11 cellular contexts compared by ENCODE assay signal in genomic region chr10:29417324-29417723, GRCh38.
"Had no signal": no experiment of that assay in that cellular context is flagged by ENCODE, and none has a peak within 500 bp of the region (broad histone marks: within the 10 kb centered on the region; RNA-seq: fewer than 3 reads in every experiment).

No MANE protein-coding gene starts in this region.

- H3K9me3 Mint-ChIP-seq: GM23338, H9, HFFc6 had no signal

- H3K4me1 Mint-ChIP-seq: GM23338, H9 had no signal

- H3K9me3 ChIP-seq: HAP-1 had no signal

- H2AFZ ChIP-seq: GM23248, GM23338 had no signal

- H3K27ac ChIP-seq: GM23248 had no signal

- H3K4me2 ChIP-seq: GM23338 had no signal

- H3K4me3 Mint-ChIP-seq: GM23338, H9, HFFc6 had no signal

- H3K9ac ChIP-seq: GM23248 had no signal

- FAIRE-seq: H1, H54 had no signal

- H3K27ac Mint-ChIP-seq: GM23338, H9, HFFc6 had no signal

- ATAC-seq: GM23338, HCT116 had no signal

- H3K4me3 ChIP-seq: GM23248, GM23338, HAP-1 had no signal

- DNase-seq: GM23248, GOT3, H7, H9, HCEC 1CT, HFFc6 had no signal
